ENCODE assay signal across 17 cellular contexts in the genomic region with DNA sequence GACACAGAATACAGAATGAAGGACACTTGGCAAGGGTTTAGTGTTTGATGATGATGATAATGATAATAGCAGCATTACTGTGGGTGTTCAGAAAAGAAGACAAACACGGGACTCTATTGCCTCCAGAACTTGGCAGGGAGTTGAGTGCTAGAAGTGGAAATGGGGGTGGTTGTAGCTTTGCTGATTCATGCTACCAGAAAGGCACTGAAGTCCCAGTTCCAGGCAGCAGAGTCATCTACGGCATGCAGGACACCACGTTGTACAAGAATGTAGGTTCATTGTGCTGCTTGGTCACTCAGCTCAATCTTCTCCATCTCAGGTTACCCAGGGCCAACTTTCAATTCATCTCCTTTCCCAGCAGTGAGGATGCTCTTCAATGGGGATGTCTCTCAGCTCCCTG.
"Had no signal": no experiment of that assay in that cellular context is flagged by ENCODE, and none has a peak within 500 bp of the region (broad histone marks: within the 10 kb centered on the region; RNA-seq: fewer than 3 reads in every experiment).

No MANE protein-coding gene starts in this region.

- H3K4me3 Mint-ChIP-seq: activated CD4-positive, alpha-beta T cell treated with anti-CD3 and anti-CD28 coated beads, Interleukin-2, amount 10 ng/mL, durations not matched to agents 24 days and 14 days; activated naive CD8-positive, alpha-beta T cell; nephron progenitor cell; stimulated activated naive CD8-positive, alpha-beta T cell treated with anti-CD3 and anti-CD28 coated beads, Interleukin-15, Interleukin-2, amounts not matched to agents 100 ng/mL and 50 ng/mL, for 24 hours; T-helper 1 cell treated with Interleukin-12 subunit alpha and Interleukin-12 subunit beta and Interleukin-4 antibody, amounts not matched to agents 30 μg/mL and 1 μg/mL, for 36 hours had no signal

- H3K36me3 Mint-ChIP-seq: activated naive CD8-positive, alpha-beta T cell had no signal

- H3K9me3 Mint-ChIP-seq: activated CD4-positive, alpha-beta T cell treated with anti-CD3 and anti-CD28 coated beads, Interleukin-2, amount 10 ng/mL, durations not matched to agents 24 days and 14 days; nephron progenitor cell; T-helper 1 cell treated with Interleukin-12 subunit alpha and Interleukin-12 subunit beta and Interleukin-4 antibody, amounts not matched to agents 30 μg/mL and 1 μg/mL, for 36 hours had no signal

- H3K4me1 ChIP-seq: colonic mucosa, heart right ventricle, thyroid gland had no signal

- H3K27ac ChIP-seq: colonic mucosa, heart right ventricle, left ventricle myocardium inferior, thyroid gland had no signal

- H3K36me3 ChIP-seq: colonic mucosa, heart right ventricle, left ventricle myocardium inferior, thyroid gland had no signal

- H3K9me3 ChIP-seq: colonic mucosa, heart right ventricle, left ventricle myocardium inferior, thyroid gland had no signal

- DNase-seq: activated CD4-positive, alpha-beta T cell treated with anti-CD3 and anti-CD28 coated beads, Interleukin-2, amount 10 ng/mL, durations not matched to agents 24 days and 14 days; activated CD8-positive, alpha-beta memory T cell treated with anti-CD3 and anti-CD28 coated beads for 24 hours; activated effector memory CD4-positive, alpha-beta T cell treated with anti-CD3 and anti-CD28 coated beads, Interleukin-2, amount 50 U/mL, for 16 hours; aorta; colonic mucosa; effector CD4-positive, alpha-beta T cell; foreskin melanocyte; heart right ventricle; left ventricle myocardium inferior; mesenchymal stem cell; nephron progenitor cell; stimulated activated CD4-positive, alpha-beta T cell treated with anti-CD3 and anti-CD28 coated beads, Interleukin-15, amount 100 ng/mL, for 24 hours; stimulated activated CD4-positive, alpha-beta T cell treated with anti-CD3 and anti-CD28 coated beads, Interleukin-4, amount 100 ng/mL, for 24 hours; thyroid gland had no signal

- H3K27ac Mint-ChIP-seq: activated CD4-positive, alpha-beta T cell treated with anti-CD3 and anti-CD28 coated beads, Interleukin-2, amount 10 ng/mL, durations not matched to agents 24 days and 14 days; activated naive CD8-positive, alpha-beta T cell; nephron progenitor cell; stimulated activated naive CD8-positive, alpha-beta T cell treated with anti-CD3 and anti-CD28 coated beads, Interleukin-15, Interleukin-2, amounts not matched to agents 100 ng/mL and 50 ng/mL, for 24 hours; T-helper 1 cell treated with Interleukin-12 subunit alpha and Interleukin-12 subunit beta and Interleukin-4 antibody, amounts not matched to agents 30 μg/mL and 1 μg/mL, for 36 hours had no signal

- H3K4me1 Mint-ChIP-seq: activated CD4-positive, alpha-beta T cell treated with anti-CD3 and anti-CD28 coated beads, Interleukin-2, amount 10 ng/mL, durations not matched to agents 24 days and 14 days had no signal

- H3K4me3 ChIP-seq: colonic mucosa, heart right ventricle, left ventricle myocardium inferior, thyroid gland had no signal

- H3K27me3 Mint-ChIP-seq: activated CD4-positive, alpha-beta T cell treated with anti-CD3 and anti-CD28 coated beads, Interleukin-2, amount 10 ng/mL, durations not matched to agents 24 days and 14 days; activated naive CD8-positive, alpha-beta T cell; stimulated activated naive CD8-positive, alpha-beta T cell treated with anti-CD3 and anti-CD28 coated beads, Interleukin-15, Interleukin-2, amounts not matched to agents 100 ng/mL and 50 ng/mL, for 24 hours had no signal
